ENCODE assay signal across 10 cellular contexts in the genomic region with DNA sequence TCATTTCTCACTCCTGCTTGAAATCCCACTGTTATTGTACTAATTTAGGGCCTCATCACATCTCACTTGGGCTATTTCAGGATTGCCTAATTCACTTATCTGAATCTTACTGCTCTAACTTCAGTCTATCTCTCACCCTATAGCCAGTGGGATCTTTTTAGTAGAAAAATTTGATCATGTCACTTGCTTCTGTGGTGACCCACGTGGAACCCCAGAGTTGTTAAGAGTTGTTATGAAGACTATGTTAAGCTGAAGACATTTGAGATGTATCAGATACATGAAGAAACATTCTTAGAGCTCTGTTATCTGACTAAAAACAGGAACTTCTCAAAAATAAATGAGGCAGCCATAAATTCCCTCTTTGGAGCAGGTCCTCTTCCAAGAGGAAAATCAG.
A peak's percentile ranks its signal among the peaks of the same experiment; 100 is the strongest.
DNase-seq lines count a peak whose midpoint lies in the region; ATAC-seq and TF ChIP-seq lines count a peak whose summit lies in the region.
"Had no signal": no experiment of that assay in that cellular context is flagged by ENCODE, and none has a peak within 500 bp of the region (broad histone marks: within the 10 kb centered on the region; RNA-seq: fewer than 3 reads in every experiment).

No MANE protein-coding gene starts in this region.

- H2BK15ac ChIP-seq in mesendoderm (replicated peaks; ENCODE audit: low read depth): no peak overlapping the region

- WGBS in spleen, 5 donors: 43 to 59% (median 55%) methylated on average over 1 of the region's 1 CpG
- WGBS in mesendoderm (ENCODE audit: extremely low coverage, insufficient coverage, low lambda C conversion rate): no CpG with 5 or more reads among the region's 1 CpG

- ATAC-seq in GM19043 (IDR thresholded peaks at IDR 0.05; ENCODE audit: low read depth, unreplicated experiment) (peak; percentile 24), HG02610 (IDR thresholded peaks at IDR 0.05; ENCODE audit: unreplicated experiment) (peak; percentile 45), HG03342 (IDR thresholded peaks at IDR 0.05; ENCODE audit: unreplicated experiment) (peak; percentile 37)

- no peak overlapping the region for H3K4ac ChIP-seq in mesendoderm (ENCODE audit: low read depth, low read length)

- H3K27ac ChIP-seq in spleen (peak overlapping the region in 7 of 8 donors; percentile 28 to 67 (median 37)), mesendoderm (ENCODE audit: low read depth, low read length) (no peak overlapping the region)
- H3K27ac ChIP-seq: neutrophil had no signal

- intact Hi-C loops in spleen (cut with DNase I; ENCODE audit: low total_unique reads): no loop called here

- H3K79me2 ChIP-seq in mesendoderm (ENCODE audit: control insufficient read depth, insufficient read depth, low read length): no peaks in the 10 kb centered on the region

- DNase-seq in spleen: no peak
- DNase-seq in mesendoderm: no peak
- no peak for DNase-seq in T-helper 1 cell
- DNase-seq in NCI-H2227 (lab: John Stamatoyannopoulos, UW; ENCODE audit: unreplicated experiment): no peak
- DNase-seq: activated CD4-positive, alpha-beta T cell treated with anti-CD3 and anti-CD28 coated beads, Interleukin-2, amount 50 U/mL, for 4 hours; GOT3 had no signal

- no peaks in the 10 kb centered on the region for H3K79me1 ChIP-seq in mesendoderm (ENCODE audit: low read length)

- H3K4me3 ChIP-seq in spleen (no peak overlapping the region), mesendoderm (ENCODE audit: low read length) (no peak overlapping the region)

- no peak overlapping the region for H4K8ac ChIP-seq in mesendoderm (ENCODE audit: low read depth, low read length)

- TF ChIP-seq POLR2A in spleen (IDR thresholded peaks at IDR 0.05): no peak

- no peaks in the 10 kb centered on the region for H3K9me3 ChIP-seq in spleen
- H3K9me3 ChIP-seq: neutrophil had no signal

- H3K4me2 ChIP-seq in mesendoderm (ENCODE audit: low read length): no peak overlapping the region

- no peak overlapping the region for H3K18ac ChIP-seq in mesendoderm (ENCODE audit: low read length)

- no peaks in the 10 kb centered on the region for H3K36me3 ChIP-seq in spleen
- H3K36me3 ChIP-seq in mesendoderm (ENCODE audit: control insufficient read depth, insufficient read depth, low read length): no peaks in the 10 kb centered on the region
- H3K36me3 ChIP-seq: neutrophil had no signal

- H3K27me3 ChIP-seq in spleen (replicated peaks in 1 of 7) (no peaks in the 10 kb centered on the region), mesendoderm (ENCODE audit: insufficient read depth, low read length, poor library complexity) (no peaks in the 10 kb centered on the region)
- H3K27me3 ChIP-seq: neutrophil had no signal

- H3K4me1 ChIP-seq in spleen: peaks cover 4 to 19% (median 9%) of the 10 kb centered on the region in 6 donors
- no peaks in the 10 kb centered on the region for H3K4me1 ChIP-seq in mesendoderm (ENCODE audit: control insufficient read depth, low read depth, low read length)

- H2AK5ac ChIP-seq in mesendoderm (ENCODE audit: low read length): no peak overlapping the region

- no peak overlapping the region for H2BK120ac ChIP-seq in mesendoderm (ENCODE audit: low read depth, low read length)

- H2BK5ac ChIP-seq in mesendoderm (ENCODE audit: low read length): no peak overlapping the region

- H3K9ac ChIP-seq in mesendoderm (ENCODE audit: low read length): no peak overlapping the region

- TF ChIP-seq CTCF in spleen (IDR thresholded peaks at IDR 0.05 in 8 of 11, conservative IDR thresholded peaks at IDR 0.05 in 3 of 11): no peak

- H4K5ac ChIP-seq in mesendoderm (ENCODE audit: low read length): no peak overlapping the region

- no peak overlapping the region for H3K23ac ChIP-seq in mesendoderm (ENCODE audit: low read length)

- no peak overlapping the region for H3K56ac ChIP-seq in mesendoderm (ENCODE audit: low read length)
